Comparison of ENCODE assay signal across 8 cellular contexts in genomic region chr4:55435136-55435535, GRCh38. TPM values are rescaled to one million over a fixed set of nuclear protein-coding genes. Genes with fewer than 3 reads are reported as not detected.
DNase-seq lines count a peak whose midpoint lies in the region; ATAC-seq, FAIRE-seq and TF ChIP-seq lines count a peak whose summit lies in the region.

No MANE protein-coding gene starts in this region.

- no peak overlapping the region for H3K4me3 ChIP-seq in bronchial epithelial cell (ENCODE audit: low read depth, low read length)
- H3K4me3 ChIP-seq in pancreas: no peak overlapping the region

- H3K4me1 ChIP-seq in pancreas: peaks cover 15 to 22% (median 18%) of the 10 kb centered on the region in 3 donors

- DNase-seq in AG08396 (ENCODE audit: low spot score): peak; percentile 15
- DNase-seq in bronchial epithelial cell (ENCODE audit: low read depth): peak; percentile 28
- no peak for DNase-seq in pancreas
- DNase-seq in stimulated activated naive CD4-positive, alpha-beta T cell (lab: John Stamatoyannopoulos, UW): no peak
- DNase-seq in NCI-H345 treated with DMSO at 0.1 percent for 48 hours (lab: John Stamatoyannopoulos, UW; ENCODE audit: unreplicated experiment): no peak
- DNase-seq in frontal cortex (ENCODE audit: low spot score in 2 of 2): no peak

- H3K27ac ChIP-seq in pancreas: peak overlapping the region in 2 of 4 donors; percentile 23 to 34

- FAIRE-seq in bronchial epithelial cell (lab: Jason Lieb, UNC): no peak
- FAIRE-seq in pancreas (lab: Jason Lieb, UNC): no peak
- no peak for FAIRE-seq in frontal cortex (lab: Jason Lieb, UNC)

- WGBS in pancreas, 2 donors: 50 to 58% methylated on average over 3 of the region's 3 CpGs

- intact Hi-C loops in pancreas (cut with DNase I): no loop called here

- H3K27me3 ChIP-seq in bronchial epithelial cell (ENCODE audit: control insufficient read depth, insufficient read depth, low read length): no peaks in the 10 kb centered on the region
- no peaks in the 10 kb centered on the region for H3K27me3 ChIP-seq in pancreas

- ATAC-seq in GM18907 (IDR thresholded peaks at IDR 0.05; ENCODE audit: unreplicated experiment) (peak; percentile 75), HG03558 (IDR thresholded peaks at IDR 0.05; ENCODE audit: extremely low read depth, unreplicated experiment) (peak; percentile 48), pancreas (peak in 3 of 4 donors; percentile 37 to 41 (median 39))

- peak; percentile 38 for TF ChIP-seq CTCF in bronchial epithelial cell (IDR thresholded peaks at IDR 0.05; ENCODE audit: insufficient read depth, low read length, severe bottlenecking)
- no peak for TF ChIP-seq CTCF in pancreas (IDR thresholded peaks at IDR 0.05)

- no peaks in the 10 kb centered on the region for H3K9me3 ChIP-seq in pancreas

- peaks cover 7% of the 10 kb centered on the region for H3K36me3 ChIP-seq in bronchial epithelial cell (ENCODE audit: control insufficient read depth, insufficient read depth, low read length)
- H3K36me3 ChIP-seq in pancreas: peaks cover 0 to 19% (median 0%) of the 10 kb centered on the region in 3 donors

RNA-seq across cellular contexts. Expression of gene TMEM165, which starts 39.4 kb away (rescaled TPM):
- total RNA-seq in bronchial epithelial cell: 75.8 and 108 TPM in 2 replicates
- total RNA-seq in pancreas: 10 to 100 TPM; 24.3 to 61.6 (median 44.9) TPM
- polyA plus RNA-seq in pancreas: 10 to 100 TPM; 34.2 to 41.0 TPM
- 139 TPM for total RNA-seq in frontal cortex

Comparison
In these comparisons a context has a peak if more than half of its experiments do, and no peak if none do; other contexts are left out.
1. DNase-seq: peak in AG08396 (single experiment) and bronchial epithelial cell (single experiment); none in pancreas (0 of 6), stimulated activated naive CD4-positive, alpha-beta T cell (0 of 6), NCI-H345 treated with DMSO at 0.1 percent for 48 hours (single experiment) and frontal cortex (0 of 2).
2. Peak in every context shown above with its lines, with median percentiles within 50 percentile points of each other: ATAC-seq.